Comparison of ENCODE assay signal across 24 cellular contexts in the genomic region with DNA sequence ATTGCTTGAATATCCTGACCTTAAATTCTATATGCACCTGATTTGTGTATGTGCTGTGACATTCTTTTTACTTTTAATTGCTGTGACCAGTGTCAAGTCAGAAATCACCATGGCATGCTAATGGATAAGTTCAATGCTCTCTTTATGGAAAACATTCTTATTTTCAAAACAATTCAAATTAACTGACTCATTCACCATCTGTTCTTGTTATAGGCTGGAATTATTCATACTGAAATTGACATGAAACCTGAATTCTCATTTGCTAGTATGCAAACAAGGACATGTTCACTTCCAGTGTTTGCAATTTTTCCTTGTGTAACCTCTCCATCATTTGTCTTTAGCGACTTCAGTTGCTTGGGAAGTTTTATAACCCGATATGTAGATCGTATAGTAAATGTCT. TPM values are rescaled to one million over a fixed set of nuclear protein-coding genes. Genes with fewer than 3 reads are reported as not detected.
DNase-seq lines count a peak whose midpoint lies in the region; ATAC-seq and TF ChIP-seq lines count a peak whose summit lies in the region.
"Had no signal": no experiment of that assay in that cellular context is flagged by ENCODE, and none has a peak within 500 bp of the region (broad histone marks: within the 10 kb centered on the region; RNA-seq: fewer than 3 reads in every experiment).

A gene with protein sequence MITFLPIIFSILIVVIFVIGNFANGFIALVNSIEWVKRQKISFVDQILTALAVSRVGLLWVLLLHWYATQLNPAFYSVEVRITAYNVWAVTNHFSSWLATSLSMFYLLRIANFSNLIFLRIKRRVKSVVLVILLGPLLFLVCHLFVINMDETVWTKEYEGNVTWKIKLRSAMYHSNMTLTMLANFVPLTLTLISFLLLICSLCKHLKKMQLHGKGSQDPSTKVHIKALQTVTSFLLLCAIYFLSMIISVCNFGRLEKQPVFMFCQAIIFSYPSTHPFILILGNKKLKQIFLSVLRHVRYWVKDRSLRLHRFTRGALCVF (minus strand): TSS at position 345 of the 400 bp plus-strand sequence. CDS start 400 bp downstream, outside the sequence.

- H3K27me3 Mint-ChIP-seq in effector memory CD8-positive, alpha-beta T cell, result no peaks in the 10 kb centered on the region
- H3K27me3 Mint-ChIP-seq: CD8-positive, alpha-beta memory T cell had no signal

- no peaks in the 10 kb centered on the region for H3K27me3 ChIP-seq in dorsolateral prefrontal cortex
- H3K27me3 ChIP-seq: adrenal gland, gastroesophageal sphincter, right atrium auricular region had no signal

- no peak within 1 kb of the TSS for H3K4me3 Mint-ChIP-seq in effector memory CD8-positive, alpha-beta T cell
- H3K4me3 Mint-ChIP-seq: CD8-positive, alpha-beta memory T cell; GM23338 had no signal

- peak; percentile 15 for DNase-seq in Ammon's horn (ENCODE audit: low spot score)
- peak; percentile 12 for DNase-seq in LHCN-M2 (ENCODE audit: low read depth)
- DNase-seq in dorsolateral prefrontal cortex, result no peak
- no peak for DNase-seq in occipital lobe (lab: John Stamatoyannopoulos, UW)
- no peak for DNase-seq in effector memory CD8-positive, alpha-beta T cell
- DNase-seq in NCI-H82 treated with DMSO at 0.1 percent for 48 hours (lab: John Stamatoyannopoulos, UW; ENCODE audit: unreplicated experiment), result no peak
- no peak for DNase-seq in activated T-cell treated with anti-CD3 and anti-CD28 coated beads, Interleukin-2, amount 50 U/mL, for 1 hour
- DNase-seq: adrenal gland; CD8-positive, alpha-beta memory T cell; DMS79; kidney; NCI-H1092; NCI-H2081; RPMI8226; stimulated activated CD4-positive, alpha-beta T cell treated with anti-CD3 and anti-CD28 coated beads, Interleukin-15, amount 100 ng/mL, for 24 hours; T-helper 9 cell had no signal

- H3K4me3 ChIP-seq in dorsolateral prefrontal cortex, result peak within 1 kb of the TSS in 18 of 59 donors; percentile 2 to 51 (median 26)
- H3K4me3 ChIP-seq: adrenal gland, gastroesophageal sphincter, GM23338, lung, right atrium auricular region had no signal

- peaks cover 18 to 36% of the 10 kb centered on the region in 2 donors for H3K4me1 Mint-ChIP-seq in effector memory CD8-positive, alpha-beta T cell (ENCODE audit: low read depth in 2 of 2)

- no peaks in the 10 kb centered on the region for H3K9me3 Mint-ChIP-seq in effector memory CD8-positive, alpha-beta T cell
- H3K9me3 Mint-ChIP-seq: CD8-positive, alpha-beta memory T cell; GM23338 had no signal

- H3K27ac Mint-ChIP-seq in effector memory CD8-positive, alpha-beta T cell, result no peak within 1 kb of the TSS
- H3K27ac Mint-ChIP-seq: GM23338 had no signal

- peak within 1 kb of the TSS in 30 of 59 donors; percentile 2 to 75 (median 36) for H3K27ac ChIP-seq in dorsolateral prefrontal cortex
- H3K27ac ChIP-seq: adrenal gland, epithelial cell of prostate, gastroesophageal sphincter, KMS-11, right atrium auricular region had no signal

- ATAC-seq in effector memory CD8-positive, alpha-beta T cell (replicated peaks), result no peak
- ATAC-seq: activated CD4-positive, CD25-positive, alpha-beta regulatory T cell treated with anti-CD3 and anti-CD28 coated beads, Interleukin-2, amount 50 U/mL, for 24 hours; gastroesophageal sphincter; GM23338; SK-N-SH treated with all-trans-retinoic acid at 6 μM for 48 hours had no signal

- H3K36me3 Mint-ChIP-seq in effector memory CD8-positive, alpha-beta T cell (ENCODE audit: insufficient read depth), result no peaks in the 10 kb centered on the region

- TF ChIP-seq CTCF in dorsolateral prefrontal cortex (IDR thresholded peaks at IDR 0.05 in 54 of 56, conservative IDR thresholded peaks at IDR 0.05 in 2 of 56; ENCODE audit: low read depth in 1 of 56, partially characterized antibody in 56 of 56), result no peak

- intact Hi-C loops in dorsolateral prefrontal cortex (cut with DNase I), result no loop called here

RNA-seq across cellular contexts. Expression of the gene that starts here (rescaled TPM):
- total RNA-seq in LHCN-M2 (2014; rRNA removed), result 0.32 and 0.57 TPM in 2 replicates
- 0.09 TPM for polyA plus RNA-seq in LHCN-M2 (2012)
- total RNA-seq in dorsolateral prefrontal cortex, result 10 to 100 TPM in 3 of 120 experiments, 1 to 10 TPM in 117; 3.2 to 12.0 (median 6.4) TPM
- 22.1 TPM for total RNA-seq in occipital lobe
- polyA plus RNA-seq: CD8-positive, alpha-beta memory T cell had no signal

Comparison
In these comparisons a context has a peak if more than half of its experiments do, and no peak if none do; other contexts are left out.
1. Peak in DNase-seq in LHCN-M2; RNA of the gene not detected or under 1 TPM.